8 cellular contexts compared by ENCODE assay signal in genomic region chr10:101536800-101537199, GRCh38. TPM values are rescaled to one million over a fixed set of nuclear protein-coding genes. Genes with fewer than 3 reads are reported as not detected.
A peak's percentile ranks its signal among the peaks of the same experiment; 100 is the strongest.
DNase-seq lines count a peak whose midpoint lies in the region; ATAC-seq and TF ChIP-seq lines count a peak whose summit lies in the region.

No MANE protein-coding gene starts in this region.

- no peaks in the 10 kb centered on the region for H3K27me3 ChIP-seq in HCT116 (ENCODE audit: insufficient read depth, low read length)
- no peaks in the 10 kb centered on the region for H3K27me3 ChIP-seq in right lobe of liver

- no peaks in the 10 kb centered on the region for H4K20me1 ChIP-seq in HCT116 (ENCODE audit: insufficient read depth)

- POLR2A ChIA-PET in HCT116 (lab: Charles Lee) = no interaction called here

- H3K9me3 ChIP-seq in HCT116 (ENCODE audit: control insufficient read depth in 1 of 2, insufficient read depth in 1 of 2, low read depth in 1 of 2, low read length in 2 of 2) = no peaks in the 10 kb centered on the region
- no peaks in the 10 kb centered on the region for H3K9me3 ChIP-seq in right lobe of liver

- no peaks in the 10 kb centered on the region for H3K4me1 ChIP-seq in HCT116 (ENCODE audit: control insufficient read depth in 1 of 2, insufficient read depth in 2 of 2, low read length in 2 of 2)
- no peaks in the 10 kb centered on the region for H3K4me1 ChIP-seq in right lobe of liver

- ATAC-seq in HCT116 (peak; percentile 78), right lobe of liver (no peak), HG03520 (IDR thresholded peaks at IDR 0.05; ENCODE audit: unreplicated experiment) (no peak)

- TF ChIP-seq CTCF in HCT116 (IDR thresholded peaks at IDR 0.05 in 2 of 3, conservative IDR thresholded peaks at IDR 0.05 in 1 of 3; ENCODE audit: borderline replicate concordance in 1 of 3, insufficient read depth in 1 of 3, low read depth in 2 of 3, low read length in 2 of 3) = peak; percentile 53 to 93 (median 72); a peak in 5 of 6 replicates
- peak; percentile 60 for TF ChIP-seq CTCF in VCaP (conservative IDR thresholded peaks at IDR 0.05)
- peak; percentile 24 to 48 (median 38) for TF ChIP-seq CTCF in right lobe of liver (IDR thresholded peaks at IDR 0.05)

- no peak overlapping the region for H3K4me2 ChIP-seq in HCT116 (ENCODE audit: low read length)

- H3K27ac ChIP-seq in HCT116 (ENCODE audit: low read depth, low read length) = no peak overlapping the region
- H3K27ac ChIP-seq in VCaP = no peak overlapping the region
- no peak overlapping the region for H3K27ac ChIP-seq in right lobe of liver

- no peaks in the 10 kb centered on the region for H3K9me2 ChIP-seq in HCT116 (ENCODE audit: insufficient read depth)

- DNase-seq in COLO829 (ENCODE audit: low spot score) = peak; percentile 14
- DNase-seq in HCT116 (ENCODE audit: low read depth, low spot score) = peak; percentile 39
- no peak for DNase-seq in right lobe of liver
- no peak for DNase-seq in cerebellum (ENCODE audit: low spot score)
- no peak for DNase-seq in NCI-H774 (lab: John Stamatoyannopoulos, UW)
- DNase-seq in mesenteric fat pad (ENCODE audit: low spot score) = no peak

- intact Hi-C loops in HCT116 (cut with micrococcal nuclease) = no loop called here
- intact Hi-C loops in right lobe of liver (cut with DNase I) = no loop called here

- no peak overlapping the region for H3K4me3 ChIP-seq in HCT116 (replicated peaks in 1 of 2; ENCODE audit: low read depth in 1 of 2, low read length in 2 of 2)
- no peak overlapping the region for H3K4me3 ChIP-seq in right lobe of liver

- no peak overlapping the region for H2AFZ ChIP-seq in HCT116 (ENCODE audit: low read depth, low read length, poor library complexity, severe bottlenecking)

- H3K79me2 ChIP-seq in HCT116 (ENCODE audit: insufficient read depth, low read length) = no peaks in the 10 kb centered on the region

- H3K36me3 ChIP-seq in HCT116 (ENCODE audit: control insufficient read depth in 1 of 2, insufficient read depth in 2 of 2, low read length in 2 of 2) (no peaks in the 10 kb centered on the region), right lobe of liver (peaks cover 0 to 5% (median 0%) of the 10 kb centered on the region in 4 donors)

- no TSS peak for BruUV-seq in HCT116 (replicated peaks; lab: Mats Ljungman, UMichigan)

- H3K9ac ChIP-seq in HCT116 (ENCODE audit: low read length) = no peak overlapping the region

- TF ChIP-seq POLR2A in HCT116 (IDR thresholded peaks at IDR 0.05; ENCODE audit: borderline replicate concordance, extremely low read depth, insufficient read depth, insufficient read length) (no peak), right lobe of liver (IDR thresholded peaks at IDR 0.05) (no peak)

- CTCF ChIA-PET in HCT116 (lab: Charles Lee) = interaction anchor here (0.6 to 2.5 kb wide), 16 partner anchors 9 to 375 kb away, joined by 3 to 8 read pairs (median 4); no protein-coding TSS in a partner anchor

- TF ChIP-seq RAD21 in HCT116 (IDR thresholded peaks at IDR 0.05; ENCODE audit: low read depth) = peak; percentile 47

- RAD21 ChIA-PET in HCT116 (lab: Charles Lee; ENCODE audit: low non-redundant PET in 1 of 2, low total read pairs in 2 of 2, uncharacterized antibody in 2 of 2, unreplicated experiment in 2 of 2) = no interaction called here

TF ChIP-seq in HCT116, 20 proteins besides CTCF, POLR2A, EP300 and RAD21:
- TF ChIP-seq JUND (IDR thresholded peaks at IDR 0.05) (no peak), ZNF274 (IDR thresholded peaks at IDR 0.05; ENCODE audit: low read depth, low read length) (no peak), FOSL1 (IDR thresholded peaks at IDR 0.05; ENCODE audit: low read depth) (no peak), SP1 (IDR thresholded peaks at IDR 0.05; ENCODE audit: low read depth) (no peak), POLR2AphosphoS5 (IDR thresholded peaks at IDR 0.05; ENCODE audit: low read depth, low read length) (no peak), TCF7L2 (IDR thresholded peaks at IDR 0.05; ENCODE audit: borderline replicate concordance, extremely low read depth, insufficient read depth, insufficient read length) (no peak), ZBTB33 (IDR thresholded peaks at IDR 0.05; ENCODE audit: extremely low read depth, insufficient replicate concordance, low read length) (no peak), ATF3 (IDR thresholded peaks at IDR 0.05) (no peak), EZH2 (IDR thresholded peaks at IDR 0.05) (no peak), ZFX (IDR thresholded peaks at IDR 0.05) (no peak), ELF1 (IDR thresholded peaks at IDR 0.05; ENCODE audit: borderline replicate concordance, low read depth) (no peak), MAX (IDR thresholded peaks at IDR 0.05) (no peak)

RNA-seq across cellular contexts. Expression of gene POLL, which starts 51.3 kb away (rescaled TPM):
- 51.3 TPM for total RNA-seq in HCT116 (2021; ENCODE audit: unreplicated experiment)
- 42.0 and 43.2 TPM in 2 replicates for polyA plus RNA-seq in HCT116 (2012)
- total RNA-seq in right lobe of liver = 10 to 100 TPM in 4 of 6 experiments, 1 to 10 TPM in 2; 8.4 to 15.5 (median 13.2) TPM
- 14.4 TPM for total RNA-seq in cerebellum
- 15.5 TPM for total RNA-seq in mesenteric fat pad

RNA-seq across cellular contexts. Expression of gene DPCD, which starts 51.3 kb away (rescaled TPM):
- total RNA-seq in HCT116 (2021; ENCODE audit: unreplicated experiment) (39.5 TPM), right lobe of liver (1 to 10 TPM; 2.2 to 4.3 (median 3.5) TPM), cerebellum (13.1 TPM), mesenteric fat pad (5.2 TPM)
- 87.6 and 101 TPM in 2 replicates for polyA plus RNA-seq in HCT116 (2012)

Comparison
In these comparisons a context has a peak if more than half of its experiments do, and no peak if none do; other contexts are left out.
1. DNase-seq: peak in COLO829 (single experiment) and HCT116 (single experiment); none in right lobe of liver (0 of 3), cerebellum (single experiment), NCI-H774 (single experiment) and mesenteric fat pad (single experiment).
2. Peak in every context shown above with its lines, with median percentiles within 50 percentile points of each other: CTCF ChIP-seq.